1 cellular context compared by ENCODE assay signal in the genomic region with DNA sequence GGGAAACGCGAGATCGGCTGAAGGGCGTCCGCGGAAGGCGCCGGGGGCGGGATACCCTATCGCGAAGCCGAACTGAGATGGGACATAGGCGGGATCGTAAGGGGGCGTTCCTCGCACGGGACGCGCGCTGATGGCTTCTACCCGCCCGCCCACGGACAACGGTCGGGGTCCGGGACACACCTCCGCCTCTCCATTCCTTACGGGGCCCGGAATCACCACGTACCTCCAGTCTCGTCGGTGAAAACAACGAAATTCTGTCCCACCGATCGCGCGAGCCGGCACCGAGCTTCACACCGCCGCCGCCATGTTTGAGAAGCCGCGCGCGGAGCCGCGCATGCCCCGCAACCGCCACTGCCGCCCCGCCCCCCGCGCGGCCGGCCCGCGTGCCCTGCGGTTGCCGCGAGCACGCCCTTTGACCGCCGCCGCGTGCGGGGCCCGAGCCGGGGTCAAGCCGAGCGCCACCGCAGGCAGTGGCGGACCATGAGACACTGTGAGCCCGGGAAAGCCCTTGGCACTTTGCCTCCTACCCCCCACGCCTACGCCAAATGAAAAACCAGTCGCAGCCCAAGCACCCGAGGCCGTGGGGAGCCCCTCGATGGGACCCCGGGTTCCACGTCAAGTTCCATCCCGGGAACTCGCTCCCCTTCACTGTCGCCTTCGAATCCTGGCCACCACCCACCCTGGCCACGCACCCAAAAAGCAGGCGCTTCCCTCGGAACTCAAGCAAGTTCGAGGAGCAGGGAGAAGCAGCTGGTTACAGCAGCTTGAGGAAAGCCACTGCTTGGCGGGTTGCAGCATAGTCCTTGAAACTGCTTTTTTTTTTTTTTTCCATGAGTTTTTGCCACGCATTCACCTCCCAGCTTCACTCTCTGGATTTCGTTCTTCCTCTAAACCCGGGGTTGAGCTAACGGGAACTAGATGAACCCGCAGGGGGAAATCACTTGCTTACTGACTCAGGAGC.
TF ChIP-seq lines count a peak whose summit lies in the region.

Gene SCML2, minus strand, starts transcription at position 320 of the 961 bp plus-strand sequence. CDS start 20,617 bp downstream, outside the sequence.

TF ChIP-seq in SK-N-SH, 30 proteins besides CTCF, POLR2A, EP300 and RAD21 (continued from another document):
- TF ChIP-seq ZBTB33 (IDR thresholded peaks at IDR 0.05; ENCODE audit: borderline replicate concordance, low read depth) (no peak), YY1 (IDR thresholded peaks at IDR 0.05; ENCODE audit: low read depth) (peak; percentile 74), TAF1 (IDR thresholded peaks at IDR 0.05; ENCODE audit: borderline replicate concordance, low read depth, low read length) (peak; percentile 37; the same call in 1 of the 2 replicates), MAX (IDR thresholded peaks at IDR 0.05; ENCODE audit: low read depth) (no peak), RFX5 (IDR thresholded peaks at IDR 0.05; ENCODE audit: low read length) (no peak), USF1 (IDR thresholded peaks at IDR 0.05; ENCODE audit: borderline replicate concordance, low read depth) (no peak), SIN3A (IDR thresholded peaks at IDR 0.05; ENCODE audit: borderline replicate concordance, low read depth, low read length) (no peak), EZH2phosphoT487 (IDR thresholded peaks at IDR 0.05; ENCODE audit: borderline replicate concordance, low read depth) (no peak), GABPA (IDR thresholded peaks at IDR 0.05; ENCODE audit: low read depth) (no peak), FOXM1 (IDR thresholded peaks at IDR 0.05; ENCODE audit: low read depth) (no peak), TCF12 (IDR thresholded peaks at IDR 0.05) (no peak)
